Comparison of ENCODE assay signal across 29 cellular contexts in genomic region chr7:51146816-51147586, GRCh38.
"Had no signal": no experiment of that assay in that cellular context is flagged by ENCODE, and none has a peak within 500 bp of the region (broad histone marks: within the 10 kb centered on the region; RNA-seq: fewer than 3 reads in every experiment).

No MANE protein-coding gene starts in this region.

- H3K4me1 ChIP-seq: left lung, lower lobe of right lung, pancreas, prostate gland, sigmoid colon, spleen, tibial artery, upper lobe of right lung had no signal

- H3K36me3 ChIP-seq: left lung, lower lobe of right lung, pancreas, prostate gland, sigmoid colon, spleen, suprapubic skin, thoracic aorta, tibial artery, upper lobe of right lung had no signal

- H3K27me3 ChIP-seq: left lung, pancreas, sigmoid colon, spleen, suprapubic skin, upper lobe of right lung had no signal

- H3K9me3 ChIP-seq: pancreas, prostate gland had no signal

- H3K27ac Mint-ChIP-seq: immature natural killer cell; naive thymus-derived CD8-positive, alpha-beta T cell; nephron; stimulated activated effector memory CD8-positive, alpha-beta T cell treated with anti-CD3 and anti-CD28 coated beads, Interleukin-12 subunit alpha, Interleukin-12 subunit beta, amount 100 ng/mL, for 72 hours; stimulated activated naive CD8-positive, alpha-beta T cell treated with anti-CD3 and anti-CD28 coated beads, Interleukin-15, Interleukin-2, amounts not matched to agents 100 ng/mL and 50 ng/mL, for 24 hours had no signal

- H3K4me1 Mint-ChIP-seq: immature natural killer cell; naive thymus-derived CD8-positive, alpha-beta T cell; nephron; neural crest cell; stimulated activated effector memory CD8-positive, alpha-beta T cell treated with anti-CD3 and anti-CD28 coated beads, Interleukin-12 subunit alpha, Interleukin-12 subunit beta, amount 100 ng/mL, for 72 hours had no signal

- DNase-seq: immature natural killer cell; kidney; left colon; left lung; lower lobe of right lung; mammary epithelial cell; mesenchymal stem cell; naive thymus-derived CD8-positive, alpha-beta T cell; nucleus accumbens; pancreas; retina; right cardiac atrium; sigmoid colon; small intestine; spleen; stimulated activated CD4-positive, alpha-beta T cell treated with anti-CD3 and anti-CD28 coated beads, Interleukin-4, amount 100 ng/mL, for 24 hours; stimulated activated naive CD4-positive, alpha-beta T cell; tibial artery; trophoblast cell; upper lobe of right lung had no signal

- H3K4me3 ChIP-seq: left lung, lower lobe of right lung, pancreas, prostate gland, sigmoid colon, spleen, suprapubic skin, thoracic aorta, tibial artery, upper lobe of right lung had no signal

- H3K27ac ChIP-seq: left lung, lower lobe of right lung, pancreas, prostate gland, sigmoid colon, spleen, suprapubic skin, thoracic aorta, tibial artery, upper lobe of right lung had no signal

- ATAC-seq: left colon; left lung; lower lobe of right lung; naive thymus-derived CD8-positive, alpha-beta T cell; pancreas; right cardiac atrium; stimulated activated effector memory CD8-positive, alpha-beta T cell treated with anti-CD3 and anti-CD28 coated beads, Interleukin-12 subunit alpha, Interleukin-12 subunit beta, amount 100 ng/mL, for 72 hours; upper lobe of right lung had no signal

- H3K36me3 Mint-ChIP-seq: immature natural killer cell; stimulated activated effector memory CD8-positive, alpha-beta T cell treated with anti-CD3 and anti-CD28 coated beads, Interleukin-12 subunit alpha, Interleukin-12 subunit beta, amount 100 ng/mL, for 72 hours had no signal

- FAIRE-seq: islet of Langerhans, kidney, pancreas, small intestine, urothelium cell line had no signal

- H3K4me3 Mint-ChIP-seq: immature natural killer cell; naive thymus-derived CD8-positive, alpha-beta T cell; nephron; neural crest cell; stimulated activated effector memory CD8-positive, alpha-beta T cell treated with anti-CD3 and anti-CD28 coated beads, Interleukin-12 subunit alpha, Interleukin-12 subunit beta, amount 100 ng/mL, for 72 hours; stimulated activated naive CD8-positive, alpha-beta T cell treated with anti-CD3 and anti-CD28 coated beads, Interleukin-15, Interleukin-2, amounts not matched to agents 100 ng/mL and 50 ng/mL, for 24 hours had no signal
